11 cellular contexts compared by ENCODE assay signal in the genomic region with DNA sequence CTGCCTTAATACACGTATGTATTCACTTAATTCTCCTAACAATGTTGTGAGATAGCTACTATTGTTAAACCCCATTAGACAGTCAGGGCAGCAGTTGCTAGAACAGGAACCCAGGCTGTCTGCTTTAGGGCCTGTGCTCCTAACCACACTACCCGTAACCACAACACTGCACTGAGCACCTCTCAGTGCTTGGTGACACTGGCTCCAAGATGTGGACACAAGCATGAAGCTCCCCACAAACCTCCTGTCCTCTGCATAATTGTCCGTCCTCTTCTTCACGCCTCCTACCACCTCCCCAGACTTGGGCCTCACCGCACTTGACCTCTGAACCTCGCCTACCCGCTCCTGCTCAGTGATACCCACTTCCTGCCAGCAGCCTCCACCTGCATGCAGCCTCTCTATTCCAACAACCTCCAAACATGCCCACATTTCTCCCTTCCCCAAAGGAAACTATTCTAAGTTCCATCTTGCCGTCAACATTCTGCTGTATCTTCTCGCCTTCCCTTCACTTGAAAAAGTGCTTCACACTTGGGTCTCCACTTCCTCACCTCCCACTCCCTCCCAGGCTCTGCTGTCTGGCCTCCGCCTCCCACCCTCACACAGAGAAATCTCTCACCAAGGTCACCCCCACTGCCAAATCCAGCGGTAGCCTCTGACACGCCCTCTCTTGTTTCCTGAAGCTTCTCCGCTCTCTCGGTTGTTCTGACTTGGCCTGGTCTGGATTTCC. TPM values are rescaled to one million over a fixed set of nuclear protein-coding genes. Genes with fewer than 3 reads are reported as not detected.
DNase-seq lines count a peak whose midpoint lies in the region; ATAC-seq and TF ChIP-seq lines count a peak whose summit lies in the region.
"Had no signal": no experiment of that assay in that cellular context is flagged by ENCODE, and none has a peak within 500 bp of the region (broad histone marks: within the 10 kb centered on the region; RNA-seq: fewer than 3 reads in every experiment).

No MANE protein-coding gene starts in this region.

- peak; percentile 81 for DNase-seq in GF-D8 (lab: John Stamatoyannopoulos, UW)
- DNase-seq in MV-4-11 (lab: John Stamatoyannopoulos, UW), result peak; percentile 89
- peak; percentile 86 for DNase-seq in natural killer cell treated with Interleukin-12 subunit alpha and Interleukin-12 subunit beta and Interleukin-15 and Interleukin-18, amount 100 ng/mL, for 72 hours (ENCODE audit: low spot score)
- DNase-seq in RPMI8226, result no peak
- no peak for DNase-seq in NCI-H1417 treated with DMSO at 0.1 percent for 48 hours (lab: John Stamatoyannopoulos, UW)
- DNase-seq in SJCRH30, result no peak
- no peak for DNase-seq in esophagus squamous epithelium (lab: John Stamatoyannopoulos, UW)
- DNase-seq: amygdala, NCI-H1092 had no signal

- peak overlapping the region; percentile 50 for H3K4me3 Mint-ChIP-seq in activated T-helper 17 cell treated with anti-CD3 and anti-CD28 coated beads, Interleukin-2, amount 50 U/mL, for 72 hours
- peak overlapping the region; percentile 73 for H3K4me3 Mint-ChIP-seq in natural killer cell treated with Interleukin-12 subunit alpha and Interleukin-12 subunit beta and Interleukin-15 and Interleukin-18, amount 100 ng/mL, for 72 hours

- no peaks in the 10 kb centered on the region for H3K4me1 ChIP-seq in SJCRH30
- H3K4me1 ChIP-seq in esophagus squamous epithelium, result peaks cover 0 to 30% (median 1%) of the 10 kb centered on the region in 3 donors

- no peaks in the 10 kb centered on the region for H3K9me3 ChIP-seq in SJCRH30 (replicated peaks)
- no peaks in the 10 kb centered on the region for H3K9me3 ChIP-seq in esophagus squamous epithelium
- H3K9me3 ChIP-seq: HAP-1 had no signal

- H3K36me3 Mint-ChIP-seq in activated T-helper 17 cell treated with anti-CD3 and anti-CD28 coated beads, Interleukin-2, amount 50 U/mL, for 72 hours (ENCODE audit: low read depth), result no peaks in the 10 kb centered on the region
- H3K36me3 Mint-ChIP-seq in natural killer cell treated with Interleukin-12 subunit alpha and Interleukin-12 subunit beta and Interleukin-15 and Interleukin-18, amount 100 ng/mL, for 72 hours, result peaks cover 5% of the 10 kb centered on the region

- H3K4me3 ChIP-seq in SJCRH30 (no peak overlapping the region), esophagus squamous epithelium (no peak overlapping the region)
- H3K4me3 ChIP-seq: HAP-1 had no signal

- 68 to 74% methylated on average over 14 of the region's 14 CpGs for WGBS in esophagus squamous epithelium, 2 donors

- no peaks in the 10 kb centered on the region for H3K27me3 Mint-ChIP-seq in activated T-helper 17 cell treated with anti-CD3 and anti-CD28 coated beads, Interleukin-2, amount 50 U/mL, for 72 hours
- no peaks in the 10 kb centered on the region for H3K27me3 Mint-ChIP-seq in natural killer cell treated with Interleukin-12 subunit alpha and Interleukin-12 subunit beta and Interleukin-15 and Interleukin-18, amount 100 ng/mL, for 72 hours

- no peak for TF ChIP-seq POLR2A in esophagus squamous epithelium (IDR thresholded peaks at IDR 0.05)

- no peaks in the 10 kb centered on the region for H3K9me3 Mint-ChIP-seq in activated T-helper 17 cell treated with anti-CD3 and anti-CD28 coated beads, Interleukin-2, amount 50 U/mL, for 72 hours
- H3K9me3 Mint-ChIP-seq in natural killer cell treated with Interleukin-12 subunit alpha and Interleukin-12 subunit beta and Interleukin-15 and Interleukin-18, amount 100 ng/mL, for 72 hours, result no peaks in the 10 kb centered on the region

- H3K27me3 ChIP-seq in SJCRH30, result no peaks in the 10 kb centered on the region
- no peaks in the 10 kb centered on the region for H3K27me3 ChIP-seq in esophagus squamous epithelium

- H3K27ac Mint-ChIP-seq in activated T-helper 17 cell treated with anti-CD3 and anti-CD28 coated beads, Interleukin-2, amount 50 U/mL, for 72 hours, result peak overlapping the region; percentile 70
- H3K27ac Mint-ChIP-seq in natural killer cell treated with Interleukin-12 subunit alpha and Interleukin-12 subunit beta and Interleukin-15 and Interleukin-18, amount 100 ng/mL, for 72 hours, result peak overlapping the region; percentile 83 to 84

- H3K36me3 ChIP-seq in SJCRH30 (no peaks in the 10 kb centered on the region), esophagus squamous epithelium (no peaks in the 10 kb centered on the region)
- H3K36me3 ChIP-seq: HAP-1 had no signal

- no peak for TF ChIP-seq CTCF in esophagus squamous epithelium (IDR thresholded peaks at IDR 0.05)

- no peak overlapping the region for H3K27ac ChIP-seq in SJCRH30
- H3K27ac ChIP-seq in esophagus squamous epithelium, result no peak overlapping the region

- H3K4me1 Mint-ChIP-seq in activated T-helper 17 cell treated with anti-CD3 and anti-CD28 coated beads, Interleukin-2, amount 50 U/mL, for 72 hours, result peaks cover 18% of the 10 kb centered on the region
- peaks cover 63 to 69% of the 10 kb centered on the region in 2 donors for H3K4me1 Mint-ChIP-seq in natural killer cell treated with Interleukin-12 subunit alpha and Interleukin-12 subunit beta and Interleukin-15 and Interleukin-18, amount 100 ng/mL, for 72 hours (ENCODE audit: low read depth in 2 of 2)

- intact Hi-C loops in esophagus squamous epithelium (cut with DNase I), result no loop called here

- peak; percentile 89 for ATAC-seq in activated T-helper 17 cell treated with anti-CD3 and anti-CD28 coated beads, Interleukin-2, amount 50 U/mL, for 72 hours (replicated peaks)
- peak; percentile 88 to 89 for ATAC-seq in natural killer cell treated with Interleukin-12 subunit alpha and Interleukin-12 subunit beta and Interleukin-15 and Interleukin-18, amount 100 ng/mL, for 72 hours

RNA-seq across cellular contexts. Expression of a gene that starts 14.6 kb away (rescaled TPM):
- total RNA-seq in activated T-helper 17 cell treated with anti-CD3 and anti-CD28 coated beads, Interleukin-2, amount 50 U/mL, for 72 hours, result 10 to 100 TPM; 13.3 to 22.3 TPM
- total RNA-seq in natural killer cell treated with Interleukin-12 subunit alpha and Interleukin-12 subunit beta and Interleukin-15 and Interleukin-18, amount 100 ng/mL, for 72 hours, result 10 to 100 TPM; 38.8 to 42.9 TPM
- 29.7 and 30.6 TPM in 2 replicates for total RNA-seq in SJCRH30 (2014; rRNA removed; shearing (Covaris generic))
- total RNA-seq in esophagus squamous epithelium, result 100 to 1,000 TPM in 1 of 4 donors, 10 to 100 TPM in 3; 22.2 to 112 (median 30.6) TPM

RNA-seq across cellular contexts. Expression of a gene that starts 16.5 kb away (rescaled TPM):
- 1 to 10 TPM in 1 of 2 donors, not detected in 1; 1.2 TPM for total RNA-seq in activated T-helper 17 cell treated with anti-CD3 and anti-CD28 coated beads, Interleukin-2, amount 50 U/mL, for 72 hours
- total RNA-seq in natural killer cell treated with Interleukin-12 subunit alpha and Interleukin-12 subunit beta and Interleukin-15 and Interleukin-18, amount 100 ng/mL, for 72 hours, result 10 to 100 TPM; 14.2 to 60.0 TPM
- total RNA-seq in SJCRH30 (2014; rRNA removed; shearing (Covaris generic)), result not detected in 2 replicates
- total RNA-seq in esophagus squamous epithelium, result 10 to 100 TPM in 2 of 4 donors, 1 to 10 TPM in 2; 1.2 to 12.4 (median 7.5) TPM

RNA-seq across cellular contexts. Expression of a gene that starts 53.5 kb away (rescaled TPM):
- 10 to 100 TPM; 32.3 to 43.7 TPM for total RNA-seq in activated T-helper 17 cell treated with anti-CD3 and anti-CD28 coated beads, Interleukin-2, amount 50 U/mL, for 72 hours
- 10 to 100 TPM; 42.8 to 45.4 TPM for total RNA-seq in natural killer cell treated with Interleukin-12 subunit alpha and Interleukin-12 subunit beta and Interleukin-15 and Interleukin-18, amount 100 ng/mL, for 72 hours
- 5.8 and 6.8 TPM in 2 replicates for total RNA-seq in SJCRH30 (2014; rRNA removed; shearing (Covaris generic))
- 100 to 1,000 TPM in 1 of 4 donors, 10 to 100 TPM in 2, 1 to 10 TPM in 1; 4.0 to 194 (median 13.6) TPM for total RNA-seq in esophagus squamous epithelium

Comparison
In these comparisons a context has a peak if more than half of its experiments do, and no peak if none do; other contexts are left out.
1. DNase-seq: peak in GF-D8 (single experiment), MV-4-11 (single experiment) and natural killer cell treated with Interleukin-12 subunit alpha and Interleukin-12 subunit beta and Interleukin-15 and Interleukin-18, amount 100 ng/mL, for 72 hours (single experiment); none in RPMI8226 (single experiment), NCI-H1417 treated with DMSO at 0.1 percent for 48 hours (single experiment), SJCRH30 (0 of 2) and esophagus squamous epithelium (single experiment).